Comparison of ENCODE assay signal across 15 cellular contexts in genomic region chr6:104625536-104625935, GRCh38.
DNase-seq lines count a peak whose midpoint lies in the region; ATAC-seq, FAIRE-seq and TF ChIP-seq lines count a peak whose summit lies in the region.
"Had no signal": no experiment of that assay in that cellular context is flagged by ENCODE, and none has a peak within 500 bp of the region (broad histone marks: within the 10 kb centered on the region; RNA-seq: fewer than 3 reads in every experiment).

No MANE protein-coding gene starts in this region.

- H3K27ac ChIP-seq in RWPE1 = peak overlapping the region; percentile 83
- H3K27ac ChIP-seq in caudate nucleus (ENCODE audit: low read depth, low read length) = no peak overlapping the region
- H3K27ac ChIP-seq: dorsolateral prefrontal cortex, KMS-11 had no signal

- CTCF ChIA-PET in RWPE1 (lab: Yijun Ruan, JAX) = no interaction called here

- TF ChIP-seq CTCF in RWPE1 (conservative IDR thresholded peaks at IDR 0.05; ENCODE audit: low read depth) (no peak), fibroblast of the aortic adventitia (IDR thresholded peaks at IDR 0.05; ENCODE audit: insufficient read depth, low read length) (no peak)

- POLR2A ChIA-PET in RWPE1 (lab: Yijun Ruan, JAX; ENCODE audit: low non-redundant PET) = no interaction called here

- FAIRE-seq in G401.6 (lab: Jason Lieb, UNC) = peak; percentile 93

- peak; percentile 87 for DNase-seq in RWPE1 (ENCODE audit: low spot score)
- DNase-seq in fibroblast of the aortic adventitia (ENCODE audit: low read depth) = peak; percentile 37
- peak; percentile 87 for DNase-seq in renal cortical epithelial cell (ENCODE audit: low read depth)
- DNase-seq in T-helper 1 cell = no peak
- DNase-seq in globus pallidus (ENCODE audit: low spot score) = no peak
- DNase-seq in caudate nucleus (lab: John Stamatoyannopoulos, UW) = no peak
- DNase-seq: activated gamma-delta T cell treated with Interleukin-2 at 50 U/mL for 16 hours, dorsolateral prefrontal cortex, natural killer cell, NCI-H2171 treated with DMSO at 0.1 percent for 48 hours had no signal

- no peak overlapping the region for H3K4me3 ChIP-seq in fibroblast of the aortic adventitia (ENCODE audit: low read depth, low read length)
- H3K4me3 ChIP-seq: dorsolateral prefrontal cortex had no signal

- ATAC-seq in HG02642 (IDR thresholded peaks at IDR 0.05; ENCODE audit: poor library complexity, unreplicated experiment) = no peak
- ATAC-seq: natural killer cell; Right ventricle myocardium inferior; stimulated activated memory B cell treated with anti-CD40 and anti-IgM and Interleukin-4, amounts not matched to agents 10 μg/mL and 1 μg/mL and 100 μg/mL, for 72 hours had no signal

Comparison
In these comparisons a context has a peak if more than half of its experiments do, and no peak if none do; other contexts are left out.
1. DNase-seq: peak in RWPE1 (single experiment), fibroblast of the aortic adventitia (single experiment) and renal cortical epithelial cell (single experiment); none in T-helper 1 cell (0 of 5), globus pallidus (single experiment) and caudate nucleus (0 of 61).